ENCODE assay signal across 8 cellular contexts in genomic region chr19:2089001-2089711, GRCh38. TPM values are rescaled to one million over a fixed set of nuclear protein-coding genes. Genes with fewer than 3 reads are reported as not detected.
DNase-seq lines count a peak whose midpoint lies in the region; FAIRE-seq and TF ChIP-seq lines count a peak whose summit lies in the region.

No MANE protein-coding gene starts in this region.

- H2BK120ac ChIP-seq in H1 (replicated peaks; ENCODE audit: low read depth, low read length): no peak overlapping the region

- H4K91ac ChIP-seq in H1 (replicated peaks; ENCODE audit: insufficient read length, low read length): no peak overlapping the region

- TF ChIP-seq EP300 in H1 (IDR thresholded peaks at IDR 0.05; ENCODE audit: borderline replicate concordance in 1 of 2, low read depth in 2 of 2, low read length in 2 of 2): no peak

- no peak overlapping the region for H3K14ac ChIP-seq in H1 (ENCODE audit: insufficient read length)

- peak overlapping the region; percentile 71 for H3K4me2 ChIP-seq in OCI-LY3 (ENCODE audit: low read length)
- no peak overlapping the region for H3K4me2 ChIP-seq in H1 (ENCODE audit: insufficient read depth in 1 of 2, low read depth in 2 of 2, low read length in 2 of 2)

- no peak overlapping the region for H3K23ac ChIP-seq in H1 (ENCODE audit: insufficient read length)

- WGBS in H1 (ENCODE audit: extremely low coverage in 1 of 2, insufficient coverage in 1 of 2, insufficient read length in 1 of 2, insufficient replicate concordance in 2 of 2, low coverage in 1 of 2, low lambda C conversion rate in 2 of 2, missing lambda C conversion rate in 1 of 2), 2 experiments: 91% methylated on average over 16 of the region's 16 CpGs; no CpG with 5 or more reads in 1 of the 2 experiments
- WGBS in small intestine, 3 donors: 66 to 80% (median 69%) methylated on average over 16 of the region's 16 CpGs

- intact Hi-C loops in posterior cingulate gyrus (cut with DNase I): no loop called here

- in situ Hi-C loops in GM13976 (cut with MboI; ENCODE audit: low sequenced_read_pairs, unreplicated experiment): no loop called here

- no peak overlapping the region for H3K56ac ChIP-seq in H1 (replicated peaks; ENCODE audit: insufficient read length, low read depth, low read length)

- TF ChIP-seq RAD21 in H1 (IDR thresholded peaks at IDR 0.05 in 1 of 2, conservative IDR thresholded peaks at IDR 0.05 in 1 of 2; ENCODE audit: low read depth in 2 of 2, low read length in 2 of 2): no peak

- H3K4me1 ChIP-seq in OCI-LY3 (ENCODE audit: low read length) (peaks cover 92% of the 10 kb centered on the region), H1 (replicated peaks in 1 of 4; ENCODE audit: control insufficient read depth in 3 of 4, insufficient read depth in 4 of 4, low read length in 3 of 4) (peaks cover 0 to 7% (median 4%) of the 10 kb centered on the region in 4 experiments; a peak in 3 of 7 replicates), small intestine (ENCODE audit: control insufficient read depth in 2 of 2, insufficient read depth in 1 of 2, low read depth in 1 of 2, low read length in 1 of 2) (peaks cover 0 to 7% of the 10 kb centered on the region in 2 donors)

- H3K9ac ChIP-seq in OCI-LY3 (ENCODE audit: low read length) (peak overlapping the region; percentile 65), H1 (replicated peaks in 1 of 4; ENCODE audit: extremely low read depth in 1 of 4, low read depth in 3 of 4, low read length in 3 of 4) (no peak overlapping the region)

- no peaks in the 10 kb centered on the region for H3K27me3 ChIP-seq in OCI-LY3 (ENCODE audit: low read depth, low read length)
- H3K27me3 ChIP-seq in H1 (replicated peaks in 1 of 4; ENCODE audit: control insufficient read depth in 3 of 4, extremely low read depth in 1 of 4, insufficient read depth in 3 of 4, low read length in 3 of 4): no peaks in the 10 kb centered on the region
- no peaks in the 10 kb centered on the region for H3K27me3 ChIP-seq in small intestine (ENCODE audit: control insufficient read depth in 2 of 2, insufficient read depth in 2 of 2, low read length in 2 of 2)

- H3K27ac ChIP-seq in OCI-LY3 (ENCODE audit: low read length) (peak overlapping the region; percentile 94), H1 (ENCODE audit: low read depth, low read length) (0 out of 2 replicates have a peak overlapping the region, but pooled peaks have one; percentile 1), small intestine (ENCODE audit: low read depth in 1 of 2, low read length in 1 of 2) (peak overlapping the region; percentile 42 to 50)

- no peaks in the 10 kb centered on the region for H3K79me1 ChIP-seq in H1 (ENCODE audit: low read depth, low read length)

- H2BK15ac ChIP-seq in H1 (ENCODE audit: low read length): 0 out of 2 replicates have a peak overlapping the region, but pooled peaks have one; percentile 16

- TF ChIP-seq CTCF in OCI-LY3 (IDR thresholded peaks at IDR 0.05; ENCODE audit: low read depth, low read length) (no peak), H1 (IDR thresholded peaks at IDR 0.05; ENCODE audit: control extremely low read depth in 1 of 3, insufficient read depth in 1 of 3, low read depth in 1 of 3, low read length in 3 of 3) (no peak), GM13976 (IDR thresholded peaks at IDR 0.05; ENCODE audit: borderline replicate concordance, control extremely low read depth, extremely low read depth, insufficient read depth, missing control alignments) (no peak)

- POLR2A ChIA-PET in H1 (lab: Charles Lee; ENCODE audit: partially characterized antibody): interaction anchor here (0.7 to 1.1 kb wide), 2 partner anchors 10 to 144 kb away, joined by 3 read pairs; no protein-coding TSS in a partner anchor

- CTCF ChIA-PET in H1 (lab: Charles Lee; ENCODE audit: partially characterized antibody): interaction anchor here (1.1 to 2.0 kb wide), 5 partner anchors 13 to 143 kb away, joined by 3 to 6 read pairs (median 4); no protein-coding TSS in a partner anchor

- no peak overlapping the region for H4K5ac ChIP-seq in H1 (ENCODE audit: insufficient read length, low read depth, low read length)

- H3K36me3 ChIP-seq in OCI-LY3 (replicated peaks; ENCODE audit: low read depth, low read length) (peaks cover 28% of the 10 kb centered on the region), H1 (ENCODE audit: control insufficient read depth in 2 of 4, insufficient read depth in 4 of 4, low read length in 3 of 4) (no peaks in the 10 kb centered on the region), small intestine (ENCODE audit: control insufficient read depth in 2 of 2, insufficient read depth in 2 of 2, low read length in 2 of 2) (no peaks in the 10 kb centered on the region)

- H2BK20ac ChIP-seq in H1 (ENCODE audit: low read length): no peak overlapping the region

- H4K8ac ChIP-seq in H1 (ENCODE audit: extremely low read depth, insufficient read depth, low read length): no peak overlapping the region

- DNase-seq in H1 (ENCODE audit: low read depth in 1 of 2, low spot score in 2 of 2): no peak
- DNase-seq in small intestine: no peak
- DNase-seq in GM13976 (ENCODE audit: low spot score): no peak
- no peak for DNase-seq in posterior cingulate gyrus
- no peak for DNase-seq in stimulated activated CD4-positive, alpha-beta T cell treated with anti-CD3 and anti-CD28 coated beads, Interleukin-1b, Interleukin-23, amount 100 ng/mL, for 48 hours
- no peak for DNase-seq in activated naive CD4-positive, alpha-beta T cell treated with Interleukin-2 at 50 U/mL for 16 hours

- peak; percentile 30 for TF ChIP-seq POLR2A in GM18526 (IDR thresholded peaks at IDR 0.05; ENCODE audit: extremely low read depth, insufficient read length)
- TF ChIP-seq POLR2A in H1 (IDR thresholded peaks at IDR 0.05; ENCODE audit: control extremely low read depth in 1 of 2, low read depth in 2 of 2, low read length in 2 of 2): no peak

- H2BK12ac ChIP-seq in H1 (ENCODE audit: low read depth, low read length): 0 out of 2 replicates have a peak overlapping the region, but pooled peaks have one; percentile 22

- H2BK5ac ChIP-seq in H1 (ENCODE audit: low read depth, low read length): peak overlapping the region; percentile 35; the same call in 1 of the 2 replicates

- no peaks in the 10 kb centered on the region for H3K23me2 ChIP-seq in H1 (ENCODE audit: low read depth, low read length)

- no peak overlapping the region for H2AK5ac ChIP-seq in H1 (ENCODE audit: low read depth, low read length)

- H3K79me2 ChIP-seq in OCI-LY3 (ENCODE audit: low read length) (peaks cover 62% of the 10 kb centered on the region), H1 (ENCODE audit: control insufficient read depth in 1 of 2, insufficient read depth in 2 of 2, low read length in 2 of 2) (no peaks in the 10 kb centered on the region)

- H3K9me3 ChIP-seq in OCI-LY3 (ENCODE audit: insufficient read depth, low read length) (no peaks in the 10 kb centered on the region), H1 (ENCODE audit: insufficient read depth in 2 of 2, low read depth in 1 of 2, low read length in 1 of 2) (no peaks in the 10 kb centered on the region), small intestine (ENCODE audit: control insufficient read depth, low read depth) (no peaks in the 10 kb centered on the region)

- H2AFZ ChIP-seq in OCI-LY3 (ENCODE audit: low read depth, low read length): no peak overlapping the region
- no peak overlapping the region for H2AFZ ChIP-seq in H1 (ENCODE audit: low read length)

- H4K20me1 ChIP-seq in OCI-LY3 (ENCODE audit: insufficient read depth, low read length) (no peaks in the 10 kb centered on the region), H1 (replicated peaks in 1 of 2; ENCODE audit: control insufficient read depth in 1 of 2, insufficient read depth in 2 of 2, low read length in 2 of 2) (no peaks in the 10 kb centered on the region)

- no peak overlapping the region for H3K4ac ChIP-seq in H1 (replicated peaks; ENCODE audit: insufficient read length, low read depth, low read length)

- FAIRE-seq in H1 (lab: Jason Lieb, UNC): no peak
- no peak for FAIRE-seq in small intestine (lab: Jason Lieb, UNC)

- no peak overlapping the region for H3K18ac ChIP-seq in H1 (ENCODE audit: extremely low read depth, low read length)

- peak overlapping the region; percentile 60 for H3K4me3 ChIP-seq in OCI-LY3 (ENCODE audit: low read length)
- no peak overlapping the region for H3K4me3 ChIP-seq in H1 (ENCODE audit: extremely low read depth in 1 of 4, insufficient read depth in 2 of 4, low read depth in 3 of 4, low read length in 4 of 4)
- no peak overlapping the region for H3K4me3 ChIP-seq in small intestine (ENCODE audit: low read depth in 1 of 2, low read length in 2 of 2)

RNA-seq across cellular contexts. Expression of gene MOB3A, which starts 7.0 kb away (rescaled TPM):
- 9.2 and 9.8 TPM in 2 replicates for total RNA-seq in H1 (2021; fragmentation: NEBNext Ultra II Directional; extraction: Animal tissue kit (Norgen Biotek cat#: 25700))
- polyA plus RNA-seq in H1 (2011; rRNA removed): 9.6 and 10.2 TPM in 2 replicates
- 5.2 TPM for polyA plus RNA-seq in H1 (2011; cell fraction: cytosol; rRNA removed)
- 8.1 TPM for polyA plus RNA-seq in H1 (2011; cell fraction: nucleus; rRNA removed)
- polyA plus RNA-seq in H1 (2012, experiment 1 of 2): 5.2 to 7.4 TPM (median 7.0 TPM) in 4 replicates
- 5.2 TPM for polyA plus RNA-seq in H1 (2012, experiment 2 of 2)
- 7.2 TPM for polyA plus RNA-seq in H1 (2013, experiment 1 of 2)
- polyA plus RNA-seq in H1 (2013, experiment 2 of 2): 7.5 TPM
- polyA minus RNA-seq in H1 (2011; rRNA and poly(A)+ RNA removed): 6.6 and 8.8 TPM in 2 replicates
- 7.0 TPM for polyA minus RNA-seq in H1 (2011; cell fraction: cytosol; rRNA and poly(A)+ RNA removed)
- polyA minus RNA-seq in H1 (2011; cell fraction: nucleus; rRNA and poly(A)+ RNA removed): 3.3 TPM
- 10 to 100 TPM in 2 of 3 donors, 1 to 10 TPM in 1; 7.6 to 16.3 (median 12.7) TPM for polyA plus RNA-seq in small intestine

RNA-seq across cellular contexts. Expression of gene IZUMO4, which starts 7.6 kb away (rescaled TPM):
- 1.3 and 1.8 TPM in 2 replicates for total RNA-seq in H1 (2021; fragmentation: NEBNext Ultra II Directional; extraction: Animal tissue kit (Norgen Biotek cat#: 25700))
- polyA plus RNA-seq in H1 (2011; rRNA removed) (1.9 and 2.3 TPM in 2 replicates), small intestine (1 to 10 TPM; 3.5 to 5.8 (median 4.8) TPM)
- 2.3 TPM for polyA plus RNA-seq in H1 (2011; cell fraction: cytosol; rRNA removed)
- 12.4 TPM for polyA plus RNA-seq in H1 (2011; cell fraction: nucleus; rRNA removed)
- polyA plus RNA-seq in H1 (2012, experiment 1 of 2): 0.54 to 2.7 TPM (median 2.0 TPM) in 4 replicates
- polyA plus RNA-seq in H1 (2012, experiment 2 of 2): 1.1 TPM
- 0.95 TPM for polyA plus RNA-seq in H1 (2013, experiment 1 of 2)
- 0.75 TPM for polyA plus RNA-seq in H1 (2013, experiment 2 of 2)
- polyA minus RNA-seq in H1 (2011; rRNA and poly(A)+ RNA removed): 0.47 TPM in 1 of 2 replicates, not detected in the other
- 1.5 TPM for polyA minus RNA-seq in H1 (2011; cell fraction: cytosol; rRNA and poly(A)+ RNA removed)
- polyA minus RNA-seq in H1 (2011; cell fraction: nucleus; rRNA and poly(A)+ RNA removed): 2.4 TPM

RNA-seq across cellular contexts. Expression of gene MKNK2, which starts 38.1 kb away (rescaled TPM):
- total RNA-seq in H1 (2021; fragmentation: NEBNext Ultra II Directional; extraction: Animal tissue kit (Norgen Biotek cat#: 25700)): 163 and 174 TPM in 2 replicates
- polyA plus RNA-seq in H1 (2011; rRNA removed) (166 and 200 TPM in 2 replicates), small intestine (10 to 100 TPM; 47.6 to 97.7 (median 80.1) TPM)
- polyA plus RNA-seq in H1 (2011; cell fraction: cytosol; rRNA removed): 102 TPM
- 175 TPM for polyA plus RNA-seq in H1 (2011; cell fraction: nucleus; rRNA removed)
- 78.8 to 121 TPM (median 107 TPM) in 4 replicates for polyA plus RNA-seq in H1 (2012, experiment 1 of 2)
- polyA plus RNA-seq in H1 (2012, experiment 2 of 2): 103 TPM
- 122 TPM for polyA plus RNA-seq in H1 (2013, experiment 1 of 2)
- polyA plus RNA-seq in H1 (2013, experiment 2 of 2): 125 TPM
- polyA minus RNA-seq in H1 (2011; rRNA and poly(A)+ RNA removed): 66.6 and 68.9 TPM in 2 replicates
- 116 TPM for polyA minus RNA-seq in H1 (2011; cell fraction: cytosol; rRNA and poly(A)+ RNA removed)
- 61.1 TPM for polyA minus RNA-seq in H1 (2011; cell fraction: nucleus; rRNA and poly(A)+ RNA removed)

Comparison
In these comparisons a context has a peak if more than half of its experiments do, and no peak if none do; other contexts are left out.
1. H3K27ac ChIP-seq: peak in every context shown above with its lines; median percentile 94 in OCI-LY3; 46 in small intestine; 1 in H1.